ENCODE assay signal across 1 cellular context in the genomic region with DNA sequence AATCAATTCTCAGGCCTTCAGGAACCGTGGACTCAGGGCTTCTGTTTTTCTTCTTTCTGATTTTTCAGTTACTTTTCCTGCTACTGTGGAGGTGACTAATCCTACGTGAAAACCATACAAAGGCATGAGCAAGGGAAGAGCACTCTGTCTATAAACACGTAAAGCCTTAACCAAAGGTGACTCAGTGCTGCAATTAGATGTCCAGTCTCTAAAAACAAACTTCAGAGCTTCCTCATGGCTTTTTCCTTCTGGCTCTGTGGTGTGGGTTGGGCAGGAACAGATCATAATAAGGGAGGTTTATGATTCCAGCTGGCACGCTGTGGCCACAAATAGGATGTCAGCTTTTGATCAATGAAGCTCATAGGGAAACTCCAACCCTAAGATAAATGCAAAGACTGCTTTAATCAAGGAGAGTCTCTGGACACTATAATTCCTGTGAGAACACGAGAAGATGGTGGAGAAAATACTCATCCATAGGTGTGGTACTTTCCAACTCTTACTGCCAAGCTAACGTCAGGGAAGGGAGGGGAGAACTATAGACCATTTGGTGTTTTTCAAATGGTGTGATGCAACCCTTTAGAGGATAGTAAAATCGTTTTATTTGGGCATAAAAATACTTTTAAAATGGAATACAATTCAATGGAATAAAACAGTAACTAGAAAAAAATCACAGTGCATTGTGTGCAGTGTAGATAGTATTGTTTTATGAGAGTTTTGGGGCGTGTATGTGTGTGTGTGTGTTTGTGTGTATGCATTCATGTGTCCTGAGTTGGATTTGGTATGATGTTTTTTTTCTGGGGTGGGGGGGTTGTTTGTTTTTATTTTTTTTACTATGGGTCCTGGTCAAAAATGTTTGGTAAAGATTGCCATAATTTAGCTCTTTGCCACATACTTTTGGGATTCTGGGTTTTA.
TF ChIP-seq lines count a peak whose summit lies in the region.

A gene (plus strand): TSS at position 403 of the 912 bp plus-strand sequence. CDS start 49 bp downstream, at position 452.

TF ChIP-seq in WTC11, 78 proteins besides CTCF, POLR2A, EP300 and RAD21 (continued from another document):
- TF ChIP-seq ZNF317 (CRISPR knock-in tag; IDR thresholded peaks at IDR 0.05; ENCODE audit: borderline replicate concordance, low read depth) (no peak), ZNF671 (CRISPR knock-in tag; IDR thresholded peaks at IDR 0.05) (no peak), ESRRA (CRISPR knock-in tag; IDR thresholded peaks at IDR 0.05; ENCODE audit: borderline replicate concordance) (no peak)
- TF ChIP-seq, protein P1, sequence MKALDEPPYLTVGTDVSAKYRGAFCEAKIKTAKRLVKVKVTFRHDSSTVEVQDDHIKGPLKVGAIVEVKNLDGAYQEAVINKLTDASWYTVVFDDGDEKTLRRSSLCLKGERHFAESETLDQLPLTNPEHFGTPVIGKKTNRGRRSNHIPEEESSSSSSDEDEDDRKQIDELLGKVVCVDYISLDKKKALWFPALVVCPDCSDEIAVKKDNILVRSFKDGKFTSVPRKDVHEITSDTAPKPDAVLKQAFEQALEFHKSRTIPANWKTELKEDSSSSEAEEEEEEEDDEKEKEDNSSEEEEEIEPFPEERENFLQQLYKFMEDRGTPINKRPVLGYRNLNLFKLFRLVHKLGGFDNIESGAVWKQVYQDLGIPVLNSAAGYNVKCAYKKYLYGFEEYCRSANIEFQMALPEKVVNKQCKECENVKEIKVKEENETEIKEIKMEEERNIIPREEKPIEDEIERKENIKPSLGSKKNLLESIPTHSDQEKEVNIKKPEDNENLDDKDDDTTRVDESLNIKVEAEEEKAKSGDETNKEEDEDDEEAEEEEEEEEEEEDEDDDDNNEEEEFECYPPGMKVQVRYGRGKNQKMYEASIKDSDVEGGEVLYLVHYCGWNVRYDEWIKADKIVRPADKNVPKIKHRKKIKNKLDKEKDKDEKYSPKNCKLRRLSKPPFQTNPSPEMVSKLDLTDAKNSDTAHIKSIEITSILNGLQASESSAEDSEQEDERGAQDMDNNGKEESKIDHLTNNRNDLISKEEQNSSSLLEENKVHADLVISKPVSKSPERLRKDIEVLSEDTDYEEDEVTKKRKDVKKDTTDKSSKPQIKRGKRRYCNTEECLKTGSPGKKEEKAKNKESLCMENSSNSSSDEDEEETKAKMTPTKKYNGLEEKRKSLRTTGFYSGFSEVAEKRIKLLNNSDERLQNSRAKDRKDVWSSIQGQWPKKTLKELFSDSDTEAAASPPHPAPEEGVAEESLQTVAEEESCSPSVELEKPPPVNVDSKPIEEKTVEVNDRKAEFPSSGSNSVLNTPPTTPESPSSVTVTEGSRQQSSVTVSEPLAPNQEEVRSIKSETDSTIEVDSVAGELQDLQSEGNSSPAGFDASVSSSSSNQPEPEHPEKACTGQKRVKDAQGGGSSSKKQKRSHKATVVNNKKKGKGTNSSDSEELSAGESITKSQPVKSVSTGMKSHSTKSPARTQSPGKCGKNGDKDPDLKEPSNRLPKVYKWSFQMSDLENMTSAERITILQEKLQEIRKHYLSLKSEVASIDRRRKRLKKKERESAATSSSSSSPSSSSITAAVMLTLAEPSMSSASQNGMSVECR (CRISPR knock-in tag; IDR thresholded peaks at IDR 0.05; ENCODE audit: borderline replicate concordance), result no peak
- TF ChIP-seq, protein P2, sequence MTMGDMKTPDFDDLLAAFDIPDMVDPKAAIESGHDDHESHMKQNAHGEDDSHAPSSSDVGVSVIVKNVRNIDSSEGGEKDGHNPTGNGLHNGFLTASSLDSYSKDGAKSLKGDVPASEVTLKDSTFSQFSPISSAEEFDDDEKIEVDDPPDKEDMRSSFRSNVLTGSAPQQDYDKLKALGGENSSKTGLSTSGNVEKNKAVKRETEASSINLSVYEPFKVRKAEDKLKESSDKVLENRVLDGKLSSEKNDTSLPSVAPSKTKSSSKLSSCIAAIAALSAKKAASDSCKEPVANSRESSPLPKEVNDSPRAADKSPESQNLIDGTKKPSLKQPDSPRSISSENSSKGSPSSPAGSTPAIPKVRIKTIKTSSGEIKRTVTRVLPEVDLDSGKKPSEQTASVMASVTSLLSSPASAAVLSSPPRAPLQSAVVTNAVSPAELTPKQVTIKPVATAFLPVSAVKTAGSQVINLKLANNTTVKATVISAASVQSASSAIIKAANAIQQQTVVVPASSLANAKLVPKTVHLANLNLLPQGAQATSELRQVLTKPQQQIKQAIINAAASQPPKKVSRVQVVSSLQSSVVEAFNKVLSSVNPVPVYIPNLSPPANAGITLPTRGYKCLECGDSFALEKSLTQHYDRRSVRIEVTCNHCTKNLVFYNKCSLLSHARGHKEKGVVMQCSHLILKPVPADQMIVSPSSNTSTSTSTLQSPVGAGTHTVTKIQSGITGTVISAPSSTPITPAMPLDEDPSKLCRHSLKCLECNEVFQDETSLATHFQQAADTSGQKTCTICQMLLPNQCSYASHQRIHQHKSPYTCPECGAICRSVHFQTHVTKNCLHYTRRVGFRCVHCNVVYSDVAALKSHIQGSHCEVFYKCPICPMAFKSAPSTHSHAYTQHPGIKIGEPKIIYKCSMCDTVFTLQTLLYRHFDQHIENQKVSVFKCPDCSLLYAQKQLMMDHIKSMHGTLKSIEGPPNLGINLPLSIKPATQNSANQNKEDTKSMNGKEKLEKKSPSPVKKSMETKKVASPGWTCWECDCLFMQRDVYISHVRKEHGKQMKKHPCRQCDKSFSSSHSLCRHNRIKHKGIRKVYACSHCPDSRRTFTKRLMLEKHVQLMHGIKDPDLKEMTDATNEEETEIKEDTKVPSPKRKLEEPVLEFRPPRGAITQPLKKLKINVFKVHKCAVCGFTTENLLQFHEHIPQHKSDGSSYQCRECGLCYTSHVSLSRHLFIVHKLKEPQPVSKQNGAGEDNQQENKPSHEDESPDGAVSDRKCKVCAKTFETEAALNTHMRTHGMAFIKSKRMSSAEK (CRISPR knock-in tag; IDR thresholded peaks at IDR 0.05; ENCODE audit: borderline replicate concordance), result no peak
- TF ChIP-seq, protein P3, sequence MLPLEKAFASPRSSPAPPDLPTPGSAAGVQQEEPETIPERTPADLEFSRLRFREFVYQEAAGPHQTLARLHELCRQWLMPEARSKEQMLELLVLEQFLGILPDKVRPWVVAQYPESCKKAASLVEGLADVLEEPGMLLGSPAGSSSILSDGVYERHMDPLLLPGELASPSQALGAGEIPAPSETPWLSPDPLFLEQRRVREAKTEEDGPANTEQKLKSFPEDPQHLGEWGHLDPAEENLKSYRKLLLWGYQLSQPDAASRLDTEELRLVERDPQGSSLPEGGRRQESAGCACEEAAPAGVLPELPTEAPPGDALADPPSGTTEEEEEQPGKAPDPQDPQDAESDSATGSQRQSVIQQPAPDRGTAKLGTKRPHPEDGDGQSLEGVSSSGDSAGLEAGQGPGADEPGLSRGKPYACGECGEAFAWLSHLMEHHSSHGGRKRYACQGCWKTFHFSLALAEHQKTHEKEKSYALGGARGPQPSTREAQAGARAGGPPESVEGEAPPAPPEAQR (CRISPR knock-in tag; IDR thresholded peaks at IDR 0.05), result no peak
